Comparison of ENCODE assay signal across 8 cellular contexts in the genomic region with DNA sequence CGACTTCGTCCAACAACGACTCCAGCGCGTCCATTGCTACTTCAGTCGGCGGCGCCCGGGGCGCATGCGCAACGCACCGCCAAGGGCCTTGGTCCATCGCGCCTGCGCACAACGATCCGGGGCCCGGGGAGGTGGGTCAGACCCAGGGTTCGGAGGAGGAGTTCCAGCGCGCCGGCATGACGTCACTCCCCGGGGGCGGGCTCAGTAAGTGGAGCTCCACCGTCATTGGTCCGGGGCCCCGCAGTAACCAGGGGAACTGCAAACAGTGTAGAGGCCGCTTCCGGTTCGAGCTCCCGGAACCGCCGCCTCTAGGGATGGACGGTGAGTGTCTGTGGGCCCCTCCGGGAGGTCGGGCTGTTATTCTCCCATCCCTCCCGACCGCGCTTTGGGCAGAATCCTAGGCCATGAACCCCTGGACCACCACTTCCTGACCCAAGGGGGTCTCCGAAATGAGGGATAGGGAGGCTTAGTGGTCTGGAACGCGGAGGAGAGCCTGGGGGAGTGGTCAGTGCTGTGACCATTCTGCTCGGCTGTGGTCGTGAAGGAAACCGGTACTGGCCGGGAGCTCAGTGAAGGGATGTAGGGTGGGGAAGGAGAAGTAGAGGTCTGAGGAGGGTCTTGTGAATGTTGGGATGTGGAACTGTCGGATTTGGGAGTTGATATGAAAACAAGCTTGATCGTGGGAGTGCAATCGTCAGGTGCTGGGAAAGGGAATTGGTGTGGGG. TPM values are rescaled to one million over a fixed set of nuclear protein-coding genes. Genes with fewer than 3 reads are reported as not detected.
DNase-seq lines count a peak whose midpoint lies in the region; ATAC-seq, FAIRE-seq and TF ChIP-seq lines count a peak whose summit lies in the region.

TSS of gene GTF3C1 (minus strand) at position 57 of the 725 bp plus-strand sequence. CDS start at position 34, 23 bp downstream.
TSS of gene KATNIP (plus strand) at position 288 of the 725 bp plus-strand sequence. CDS start at position 315, 27 bp downstream.

- peak; percentile 98 for DNase-seq in AG10803 (ENCODE audit: low read depth)
- DNase-seq in NCI-H460 (ENCODE audit: extremely low read depth, low read depth) = peak; percentile 99
- peak; percentile 100 for DNase-seq in activated CD4-positive, CD25-positive, alpha-beta regulatory T cell treated with anti-CD3 and anti-CD28 coated beads, Interleukin-2, amount 50 U/mL, for 72 hours
- peak; percentile 96 for DNase-seq in cerebellar nuclear complex (lab: John Stamatoyannopoulos, UW)
- peak; percentile 100 for DNase-seq in kidney
- DNase-seq in stimulated activated CD4-positive, alpha-beta T cell treated with anti-CD3 and anti-CD28 coated beads, Interleukin-15, amount 100 ng/mL, for 48 hours (ENCODE audit: low read depth in 2 of 2) = peak; percentile 100

- H3K4me3 ChIP-seq in AG10803 (ENCODE audit: low read length) (peak within 1 kb of the TSS; percentile 100), kidney (ENCODE audit: low read length in 2 of 2) (peak within 1 kb of the TSS; percentile 88)

- peak within 1 kb of the TSS; percentile 60 to 73 for H3K27ac ChIP-seq in kidney (ENCODE audit: low read depth in 2 of 2, low read length in 2 of 2)

- peak; percentile 98 for ATAC-seq in GM19043 (IDR thresholded peaks at IDR 0.05; ENCODE audit: low read depth, unreplicated experiment)
- peak; percentile 92 for ATAC-seq in HG03378 (IDR thresholded peaks at IDR 0.05; ENCODE audit: unreplicated experiment)

- peak; percentile 94 for FAIRE-seq in kidney (lab: Jason Lieb, UNC)

- peak within 1 kb of the TSS; percentile 79 to 93 for H3K9ac ChIP-seq in kidney (ENCODE audit: low read length in 2 of 2)

- H3K9me3 ChIP-seq in kidney (ENCODE audit: control insufficient read depth in 1 of 2, low read length in 2 of 2) = no peaks in the 10 kb centered on the region

- H3K36me3 ChIP-seq in kidney (ENCODE audit: control insufficient read depth in 1 of 2, insufficient read depth in 2 of 2, low read length in 2 of 2) = peaks cover 1 to 2% of the 10 kb centered on the region in 2 donors

- TF ChIP-seq CTCF in AG10803 (conservative IDR thresholded peaks at IDR 0.05; ENCODE audit: low read length) (no peak), kidney (IDR thresholded peaks at IDR 0.05; ENCODE audit: borderline replicate concordance, extremely low read depth, insufficient read depth) (no peak)

- intact Hi-C loops in kidney (cut with DNase I) = no loop called here

- H3K4me1 ChIP-seq in kidney (ENCODE audit: control insufficient read depth in 1 of 2, insufficient read depth in 1 of 2, low read depth in 1 of 2, low read length in 2 of 2) = peaks cover 8 to 20% of the 10 kb centered on the region in 2 donors

RNA-seq across cellular contexts. Expression of gene GTF3C1, which starts in this region (rescaled TPM):
- 65.1 and 65.6 TPM in 2 replicates for total RNA-seq in NCI-H460 (2014; rRNA removed; shearing (Covaris generic))
- polyA plus RNA-seq in NCI-H460 (2014; cell fraction: nucleus; rRNA removed) = 51.9 and 93.5 TPM in 2 replicates
- total RNA-seq in kidney = 59.0 TPM
- polyA plus RNA-seq in kidney (ENCODE audit: insufficient read depth, low read depth, low replicate concordance) = 81.7 TPM

RNA-seq across cellular contexts. Expression of gene KATNIP, which starts in this region (rescaled TPM):
- total RNA-seq in NCI-H460 (2014; rRNA removed; shearing (Covaris generic)) = 13.9 and 14.3 TPM in 2 replicates
- polyA plus RNA-seq in NCI-H460 (2014; cell fraction: nucleus; rRNA removed) = 10.7 and 34.8 TPM in 2 replicates
- total RNA-seq in kidney = 40.2 TPM
- 4.0 TPM for polyA plus RNA-seq in kidney (ENCODE audit: insufficient read depth, low read depth, low replicate concordance)

Comparison
In these comparisons a context has a peak if more than half of its experiments do, and no peak if none do; other contexts are left out.
1. Peak in every context shown above with its lines: DNase-seq, ATAC-seq, H3K4me3 ChIP-seq and H3K27ac ChIP-seq.